In the genomic region with DNA sequence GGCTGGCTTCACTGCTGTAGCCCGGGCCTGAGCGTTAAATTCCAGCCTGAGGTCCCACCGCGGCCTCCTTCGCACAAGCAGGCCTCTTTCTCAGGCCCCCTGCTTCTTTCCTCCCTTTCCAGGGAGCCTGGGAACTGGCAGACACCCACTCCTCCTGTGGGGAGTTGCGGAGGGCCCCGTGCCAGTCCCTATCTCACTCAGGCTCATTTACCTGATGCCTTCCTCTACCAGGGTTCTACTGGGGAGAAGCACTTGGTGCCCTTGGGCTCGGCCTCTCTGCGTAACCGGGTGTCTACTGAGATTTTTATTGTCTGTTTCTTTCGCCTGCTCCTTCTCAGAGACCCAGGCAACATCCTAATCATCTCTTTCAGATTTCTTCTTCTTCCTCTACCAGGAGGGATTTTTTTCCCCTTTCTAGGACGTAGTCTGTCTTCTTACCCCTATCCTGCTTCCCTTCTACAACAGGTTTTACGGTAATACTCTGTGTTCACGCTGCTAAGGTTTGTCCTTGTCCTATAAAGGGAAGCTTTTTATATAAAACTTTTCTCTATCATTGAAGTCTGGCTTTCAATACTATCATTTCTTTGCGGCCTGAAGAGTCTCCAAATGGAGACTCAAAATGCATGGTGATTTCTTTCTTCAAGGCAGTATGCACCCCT, we compare ENCODE assay signal across 2 cellular contexts.
TF ChIP-seq lines count a peak whose summit lies in the region.

No MANE protein-coding gene starts in this region.

TF ChIP-seq in HepG2, 621 proteins besides CTCF, POLR2A, EP300 and RAD21:
- TF ChIP-seq, protein P1, sequence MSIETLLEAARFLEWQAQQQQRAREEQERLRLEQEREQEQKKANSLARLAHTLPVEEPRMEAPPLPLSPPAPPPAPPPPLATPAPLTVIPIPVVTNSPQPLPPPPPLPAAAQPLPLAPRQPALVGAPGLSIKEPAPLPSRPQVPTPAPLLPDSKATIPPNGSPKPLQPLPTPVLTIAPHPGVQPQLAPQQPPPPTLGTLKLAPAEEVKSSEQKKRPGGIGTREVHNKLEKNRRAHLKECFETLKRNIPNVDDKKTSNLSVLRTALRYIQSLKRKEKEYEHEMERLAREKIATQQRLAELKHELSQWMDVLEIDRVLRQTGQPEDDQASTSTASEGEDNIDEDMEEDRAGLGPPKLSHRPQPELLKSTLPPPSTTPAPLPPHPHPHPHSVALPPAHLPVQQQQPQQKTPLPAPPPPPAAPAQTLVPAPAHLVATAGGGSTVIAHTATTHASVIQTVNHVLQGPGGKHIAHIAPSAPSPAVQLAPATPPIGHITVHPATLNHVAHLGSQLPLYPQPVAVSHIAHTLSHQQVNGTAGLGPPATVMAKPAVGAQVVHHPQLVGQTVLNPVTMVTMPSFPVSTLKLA (IDR thresholded peaks at IDR 0.05), result no peak
- no peak for TF ChIP-seq HDAC2 (CRISPR knock-in tag; IDR thresholded peaks at IDR 0.05)
- TF ChIP-seq GZF1 (CRISPR knock-in tag; IDR thresholded peaks at IDR 0.05), result peak; percentile 98
- no peak for TF ChIP-seq HMG20B (CRISPR knock-in tag; conservative IDR thresholded peaks at IDR 0.05)
TF ChIP-seq in HepG2: peak in this region for 1.

TF ChIP-seq in H1, 55 proteins besides CTCF, POLR2A, EP300 and RAD21:
- TF ChIP-seq RXRA (IDR thresholded peaks at IDR 0.05; ENCODE audit: insufficient read depth, low read depth, low read length) (no peak), CHD2 (IDR thresholded peaks at IDR 0.05; ENCODE audit: low read length) (no peak), E2F6 (IDR thresholded peaks at IDR 0.05) (no peak), ATF3 (IDR thresholded peaks at IDR 0.05; ENCODE audit: insufficient read depth, low read depth, low read length) (no peak), MAFK (IDR thresholded peaks at IDR 0.05; ENCODE audit: low read depth, low read length) (peak; percentile 59), TAF7 (optimal IDR thresholded peaks at IDR 0.05; ENCODE audit: borderline replicate concordance, low read depth, low read length) (no peak), TAF1 (IDR thresholded peaks at IDR 0.05; ENCODE audit: low read depth, low read length) (no peak), SIRT6 (IDR thresholded peaks at IDR 0.05; ENCODE audit: low read length) (no peak), CTBP2 (IDR thresholded peaks at IDR 0.05; ENCODE audit: borderline replicate concordance, insufficient read depth, insufficient read length, low read length) (no peak)
- TF ChIP-seq, protein P2, sequence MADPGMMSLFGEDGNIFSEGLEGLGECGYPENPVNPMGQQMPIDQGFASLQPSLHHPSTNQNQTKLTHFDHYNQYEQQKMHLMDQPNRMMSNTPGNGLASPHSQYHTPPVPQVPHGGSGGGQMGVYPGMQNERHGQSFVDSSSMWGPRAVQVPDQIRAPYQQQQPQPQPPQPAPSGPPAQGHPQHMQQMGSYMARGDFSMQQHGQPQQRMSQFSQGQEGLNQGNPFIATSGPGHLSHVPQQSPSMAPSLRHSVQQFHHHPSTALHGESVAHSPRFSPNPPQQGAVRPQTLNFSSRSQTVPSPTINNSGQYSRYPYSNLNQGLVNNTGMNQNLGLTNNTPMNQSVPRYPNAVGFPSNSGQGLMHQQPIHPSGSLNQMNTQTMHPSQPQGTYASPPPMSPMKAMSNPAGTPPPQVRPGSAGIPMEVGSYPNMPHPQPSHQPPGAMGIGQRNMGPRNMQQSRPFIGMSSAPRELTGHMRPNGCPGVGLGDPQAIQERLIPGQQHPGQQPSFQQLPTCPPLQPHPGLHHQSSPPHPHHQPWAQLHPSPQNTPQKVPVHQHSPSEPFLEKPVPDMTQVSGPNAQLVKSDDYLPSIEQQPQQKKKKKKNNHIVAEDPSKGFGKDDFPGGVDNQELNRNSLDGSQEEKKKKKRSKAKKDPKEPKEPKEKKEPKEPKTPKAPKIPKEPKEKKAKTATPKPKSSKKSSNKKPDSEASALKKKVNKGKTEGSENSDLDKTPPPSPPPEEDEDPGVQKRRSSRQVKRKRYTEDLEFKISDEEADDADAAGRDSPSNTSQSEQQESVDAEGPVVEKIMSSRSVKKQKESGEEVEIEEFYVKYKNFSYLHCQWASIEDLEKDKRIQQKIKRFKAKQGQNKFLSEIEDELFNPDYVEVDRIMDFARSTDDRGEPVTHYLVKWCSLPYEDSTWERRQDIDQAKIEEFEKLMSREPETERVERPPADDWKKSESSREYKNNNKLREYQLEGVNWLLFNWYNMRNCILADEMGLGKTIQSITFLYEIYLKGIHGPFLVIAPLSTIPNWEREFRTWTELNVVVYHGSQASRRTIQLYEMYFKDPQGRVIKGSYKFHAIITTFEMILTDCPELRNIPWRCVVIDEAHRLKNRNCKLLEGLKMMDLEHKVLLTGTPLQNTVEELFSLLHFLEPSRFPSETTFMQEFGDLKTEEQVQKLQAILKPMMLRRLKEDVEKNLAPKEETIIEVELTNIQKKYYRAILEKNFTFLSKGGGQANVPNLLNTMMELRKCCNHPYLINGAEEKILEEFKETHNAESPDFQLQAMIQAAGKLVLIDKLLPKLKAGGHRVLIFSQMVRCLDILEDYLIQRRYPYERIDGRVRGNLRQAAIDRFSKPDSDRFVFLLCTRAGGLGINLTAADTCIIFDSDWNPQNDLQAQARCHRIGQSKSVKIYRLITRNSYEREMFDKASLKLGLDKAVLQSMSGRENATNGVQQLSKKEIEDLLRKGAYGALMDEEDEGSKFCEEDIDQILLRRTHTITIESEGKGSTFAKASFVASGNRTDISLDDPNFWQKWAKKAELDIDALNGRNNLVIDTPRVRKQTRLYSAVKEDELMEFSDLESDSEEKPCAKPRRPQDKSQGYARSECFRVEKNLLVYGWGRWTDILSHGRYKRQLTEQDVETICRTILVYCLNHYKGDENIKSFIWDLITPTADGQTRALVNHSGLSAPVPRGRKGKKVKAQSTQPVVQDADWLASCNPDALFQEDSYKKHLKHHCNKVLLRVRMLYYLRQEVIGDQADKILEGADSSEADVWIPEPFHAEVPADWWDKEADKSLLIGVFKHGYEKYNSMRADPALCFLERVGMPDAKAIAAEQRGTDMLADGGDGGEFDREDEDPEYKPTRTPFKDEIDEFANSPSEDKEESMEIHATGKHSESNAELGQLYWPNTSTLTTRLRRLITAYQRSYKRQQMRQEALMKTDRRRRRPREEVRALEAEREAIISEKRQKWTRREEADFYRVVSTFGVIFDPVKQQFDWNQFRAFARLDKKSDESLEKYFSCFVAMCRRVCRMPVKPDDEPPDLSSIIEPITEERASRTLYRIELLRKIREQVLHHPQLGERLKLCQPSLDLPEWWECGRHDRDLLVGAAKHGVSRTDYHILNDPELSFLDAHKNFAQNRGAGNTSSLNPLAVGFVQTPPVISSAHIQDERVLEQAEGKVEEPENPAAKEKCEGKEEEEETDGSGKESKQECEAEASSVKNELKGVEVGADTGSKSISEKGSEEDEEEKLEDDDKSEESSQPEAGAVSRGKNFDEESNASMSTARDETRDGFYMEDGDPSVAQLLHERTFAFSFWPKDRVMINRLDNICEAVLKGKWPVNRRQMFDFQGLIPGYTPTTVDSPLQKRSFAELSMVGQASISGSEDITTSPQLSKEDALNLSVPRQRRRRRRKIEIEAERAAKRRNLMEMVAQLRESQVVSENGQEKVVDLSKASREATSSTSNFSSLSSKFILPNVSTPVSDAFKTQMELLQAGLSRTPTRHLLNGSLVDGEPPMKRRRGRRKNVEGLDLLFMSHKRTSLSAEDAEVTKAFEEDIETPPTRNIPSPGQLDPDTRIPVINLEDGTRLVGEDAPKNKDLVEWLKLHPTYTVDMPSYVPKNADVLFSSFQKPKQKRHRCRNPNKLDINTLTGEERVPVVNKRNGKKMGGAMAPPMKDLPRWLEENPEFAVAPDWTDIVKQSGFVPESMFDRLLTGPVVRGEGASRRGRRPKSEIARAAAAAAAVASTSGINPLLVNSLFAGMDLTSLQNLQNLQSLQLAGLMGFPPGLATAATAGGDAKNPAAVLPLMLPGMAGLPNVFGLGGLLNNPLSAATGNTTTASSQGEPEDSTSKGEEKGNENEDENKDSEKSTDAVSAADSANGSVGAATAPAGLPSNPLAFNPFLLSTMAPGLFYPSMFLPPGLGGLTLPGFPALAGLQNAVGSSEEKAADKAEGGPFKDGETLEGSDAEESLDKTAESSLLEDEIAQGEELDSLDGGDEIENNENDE (IDR thresholded peaks at IDR 0.05; ENCODE audit: insufficient replicate concordance, low read length), result peak; percentile 99
TF ChIP-seq in H1: peak in this region for 2.
